In the genomic region with DNA sequence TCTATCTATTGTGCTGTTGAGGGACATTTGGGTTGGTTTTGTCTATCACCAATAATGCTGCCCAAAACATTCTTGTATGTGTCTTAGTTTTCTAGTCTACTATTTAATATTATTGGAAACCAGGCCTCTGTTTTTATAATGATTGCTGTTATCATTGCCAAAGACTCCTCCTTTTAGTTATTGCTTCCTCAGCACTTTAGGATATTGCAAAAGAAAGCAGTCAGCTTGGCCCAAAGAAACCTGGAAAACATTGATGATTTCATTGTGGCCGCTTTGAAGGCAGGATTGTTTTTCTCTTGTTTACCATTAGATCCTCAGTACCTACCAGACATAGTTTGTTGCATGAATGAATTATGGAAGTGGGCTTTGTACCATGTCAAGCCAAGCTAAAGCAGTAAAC, we compare ENCODE assay signal across 2 cellular contexts.
TF ChIP-seq lines count a peak whose summit lies in the region.

No MANE protein-coding gene starts in this region.

TF ChIP-seq in HCT116, 20 proteins besides CTCF, POLR2A, EP300 and RAD21:
- TF ChIP-seq SRF (IDR thresholded peaks at IDR 0.05; ENCODE audit: low read depth) (no peak), EGR1 (IDR thresholded peaks at IDR 0.05; ENCODE audit: low read depth) (no peak), SIN3A (IDR thresholded peaks at IDR 0.05; ENCODE audit: low read depth) (no peak), FOSL1 (IDR thresholded peaks at IDR 0.05; ENCODE audit: low read depth) (no peak), JUND (IDR thresholded peaks at IDR 0.05) (no peak), ZNF274 (IDR thresholded peaks at IDR 0.05; ENCODE audit: low read depth, low read length) (no peak), CEBPB (IDR thresholded peaks at IDR 0.05; ENCODE audit: low read depth) (no peak), CBX3 (IDR thresholded peaks at IDR 0.05; ENCODE audit: low read depth) (no peak), YY1 (IDR thresholded peaks at IDR 0.05; ENCODE audit: extremely low read depth, insufficient replicate concordance, low read depth, low read length) (no peak), TCF7L2 (IDR thresholded peaks at IDR 0.05; ENCODE audit: borderline replicate concordance, extremely low read depth, insufficient read depth, insufficient read length) (no peak), ZFX (IDR thresholded peaks at IDR 0.05) (no peak), POLR2AphosphoS5 (IDR thresholded peaks at IDR 0.05; ENCODE audit: low read depth, low read length) (no peak), SP1 (IDR thresholded peaks at IDR 0.05; ENCODE audit: low read depth) (no peak), EZH2phosphoT487 (IDR thresholded peaks at IDR 0.05; ENCODE audit: borderline replicate concordance) (no peak), ELF1 (IDR thresholded peaks at IDR 0.05; ENCODE audit: borderline replicate concordance, low read depth) (no peak), EZH2 (IDR thresholded peaks at IDR 0.05) (no peak)
- TF ChIP-seq, protein P1, sequence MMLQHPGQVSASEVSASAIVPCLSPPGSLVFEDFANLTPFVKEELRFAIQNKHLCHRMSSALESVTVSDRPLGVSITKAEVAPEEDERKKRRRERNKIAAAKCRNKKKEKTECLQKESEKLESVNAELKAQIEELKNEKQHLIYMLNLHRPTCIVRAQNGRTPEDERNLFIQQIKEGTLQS (IDR thresholded peaks at IDR 0.05), result no peak
- TF ChIP-seq, protein P2, sequence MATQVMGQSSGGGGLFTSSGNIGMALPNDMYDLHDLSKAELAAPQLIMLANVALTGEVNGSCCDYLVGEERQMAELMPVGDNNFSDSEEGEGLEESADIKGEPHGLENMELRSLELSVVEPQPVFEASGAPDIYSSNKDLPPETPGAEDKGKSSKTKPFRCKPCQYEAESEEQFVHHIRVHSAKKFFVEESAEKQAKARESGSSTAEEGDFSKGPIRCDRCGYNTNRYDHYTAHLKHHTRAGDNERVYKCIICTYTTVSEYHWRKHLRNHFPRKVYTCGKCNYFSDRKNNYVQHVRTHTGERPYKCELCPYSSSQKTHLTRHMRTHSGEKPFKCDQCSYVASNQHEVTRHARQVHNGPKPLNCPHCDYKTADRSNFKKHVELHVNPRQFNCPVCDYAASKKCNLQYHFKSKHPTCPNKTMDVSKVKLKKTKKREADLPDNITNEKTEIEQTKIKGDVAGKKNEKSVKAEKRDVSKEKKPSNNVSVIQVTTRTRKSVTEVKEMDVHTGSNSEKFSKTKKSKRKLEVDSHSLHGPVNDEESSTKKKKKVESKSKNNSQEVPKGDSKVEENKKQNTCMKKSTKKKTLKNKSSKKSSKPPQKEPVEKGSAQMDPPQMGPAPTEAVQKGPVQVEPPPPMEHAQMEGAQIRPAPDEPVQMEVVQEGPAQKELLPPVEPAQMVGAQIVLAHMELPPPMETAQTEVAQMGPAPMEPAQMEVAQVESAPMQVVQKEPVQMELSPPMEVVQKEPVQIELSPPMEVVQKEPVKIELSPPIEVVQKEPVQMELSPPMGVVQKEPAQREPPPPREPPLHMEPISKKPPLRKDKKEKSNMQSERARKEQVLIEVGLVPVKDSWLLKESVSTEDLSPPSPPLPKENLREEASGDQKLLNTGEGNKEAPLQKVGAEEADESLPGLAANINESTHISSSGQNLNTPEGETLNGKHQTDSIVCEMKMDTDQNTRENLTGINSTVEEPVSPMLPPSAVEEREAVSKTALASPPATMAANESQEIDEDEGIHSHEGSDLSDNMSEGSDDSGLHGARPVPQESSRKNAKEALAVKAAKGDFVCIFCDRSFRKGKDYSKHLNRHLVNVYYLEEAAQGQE (IDR thresholded peaks at IDR 0.05; ENCODE audit: low read depth), result no peak
- TF ChIP-seq, protein P3, sequence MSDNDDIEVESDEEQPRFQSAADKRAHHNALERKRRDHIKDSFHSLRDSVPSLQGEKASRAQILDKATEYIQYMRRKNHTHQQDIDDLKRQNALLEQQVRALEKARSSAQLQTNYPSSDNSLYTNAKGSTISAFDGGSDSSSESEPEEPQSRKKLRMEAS (IDR thresholded peaks at IDR 0.05), result no peak
- TF ChIP-seq, protein P4, sequence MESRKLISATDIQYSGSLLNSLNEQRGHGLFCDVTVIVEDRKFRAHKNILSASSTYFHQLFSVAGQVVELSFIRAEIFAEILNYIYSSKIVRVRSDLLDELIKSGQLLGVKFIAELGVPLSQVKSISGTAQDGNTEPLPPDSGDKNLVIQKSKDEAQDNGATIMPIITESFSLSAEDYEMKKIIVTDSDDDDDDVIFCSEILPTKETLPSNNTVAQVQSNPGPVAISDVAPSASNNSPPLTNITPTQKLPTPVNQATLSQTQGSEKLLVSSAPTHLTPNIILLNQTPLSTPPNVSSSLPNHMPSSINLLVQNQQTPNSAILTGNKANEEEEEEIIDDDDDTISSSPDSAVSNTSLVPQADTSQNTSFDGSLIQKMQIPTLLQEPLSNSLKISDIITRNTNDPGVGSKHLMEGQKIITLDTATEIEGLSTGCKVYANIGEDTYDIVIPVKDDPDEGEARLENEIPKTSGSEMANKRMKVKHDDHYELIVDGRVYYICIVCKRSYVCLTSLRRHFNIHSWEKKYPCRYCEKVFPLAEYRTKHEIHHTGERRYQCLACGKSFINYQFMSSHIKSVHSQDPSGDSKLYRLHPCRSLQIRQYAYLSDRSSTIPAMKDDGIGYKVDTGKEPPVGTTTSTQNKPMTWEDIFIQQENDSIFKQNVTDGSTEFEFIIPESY (IDR thresholded peaks at IDR 0.05; ENCODE audit: extremely low read depth, insufficient replicate concordance, low read length), result no peak

TF ChIP-seq in HepG2, 621 proteins besides CTCF, POLR2A, EP300 and RAD21:
- no peak for TF ChIP-seq ZMYM4 (CRISPR knock-in tag; IDR thresholded peaks at IDR 0.05)
- peak; percentile 89 to 90 for TF ChIP-seq MAFK (conservative IDR thresholded peaks at IDR 0.05 in 1 of 2, IDR thresholded peaks at IDR 0.05 in 1 of 2; ENCODE audit: low read length in 2 of 2)
- TF ChIP-seq MAFF (IDR thresholded peaks at IDR 0.05; ENCODE audit: low read depth, low read length), result peak; percentile 89
- no peak for TF ChIP-seq SNAPC2 (CRISPR knock-in tag; IDR thresholded peaks at IDR 0.05)
- TF ChIP-seq, protein P5, sequence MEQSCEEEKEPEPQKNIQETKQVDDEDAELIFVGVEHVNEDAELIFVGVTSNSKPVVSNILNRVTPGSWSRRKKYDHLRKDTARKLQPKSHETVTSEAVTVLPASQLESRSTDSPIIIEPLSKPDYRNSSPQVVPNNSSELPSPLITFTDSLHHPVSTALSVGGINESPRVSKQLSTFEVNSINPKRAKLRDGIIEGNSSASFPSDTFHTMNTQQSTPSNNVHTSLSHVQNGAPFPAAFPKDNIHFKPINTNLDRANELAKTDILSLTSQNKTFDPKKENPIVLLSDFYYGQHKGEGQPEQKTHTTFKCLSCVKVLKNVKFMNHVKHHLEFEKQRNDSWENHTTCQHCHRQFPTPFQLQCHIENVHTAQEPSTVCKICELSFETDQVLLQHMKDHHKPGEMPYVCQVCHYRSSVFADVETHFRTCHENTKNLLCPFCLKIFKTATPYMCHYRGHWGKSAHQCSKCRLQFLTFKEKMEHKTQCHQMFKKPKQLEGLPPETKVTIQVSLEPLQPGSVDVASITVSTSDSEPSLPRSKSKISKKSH (CRISPR knock-in tag; IDR thresholded peaks at IDR 0.05; ENCODE audit: borderline replicate concordance), result no peak
